6 cellular contexts compared by ENCODE assay signal in genomic region chr16:13148294-13148693, GRCh38.
"Had no signal": no experiment of that assay in that cellular context is flagged by ENCODE, and none has a peak within 500 bp of the region (broad histone marks: within the 10 kb centered on the region; RNA-seq: fewer than 3 reads in every experiment).

No MANE protein-coding gene starts in this region.

- H3K36me3 Mint-ChIP-seq: IgD-negative memory B cell had no signal

- H3K9me3 Mint-ChIP-seq: H9 had no signal

- H3K4me1 Mint-ChIP-seq: IgD-negative memory B cell had no signal

- H3K4me3 ChIP-seq: GM23248 had no signal

- H3K9ac ChIP-seq: GM23248 had no signal

- H3K27ac ChIP-seq: GM23248 had no signal

- DNase-seq: GM23248, H9, HCEC 1CT had no signal

- H3K27ac Mint-ChIP-seq: H9, IgD-negative memory B cell had no signal

- H3K4me3 Mint-ChIP-seq: H9, IgD-negative memory B cell had no signal

- FAIRE-seq: H1, H54 had no signal

- H3K27me3 Mint-ChIP-seq: IgD-negative memory B cell had no signal

- H2AFZ ChIP-seq: GM23248 had no signal
